ENCODE assay signal across 8 cellular contexts in the genomic region with DNA sequence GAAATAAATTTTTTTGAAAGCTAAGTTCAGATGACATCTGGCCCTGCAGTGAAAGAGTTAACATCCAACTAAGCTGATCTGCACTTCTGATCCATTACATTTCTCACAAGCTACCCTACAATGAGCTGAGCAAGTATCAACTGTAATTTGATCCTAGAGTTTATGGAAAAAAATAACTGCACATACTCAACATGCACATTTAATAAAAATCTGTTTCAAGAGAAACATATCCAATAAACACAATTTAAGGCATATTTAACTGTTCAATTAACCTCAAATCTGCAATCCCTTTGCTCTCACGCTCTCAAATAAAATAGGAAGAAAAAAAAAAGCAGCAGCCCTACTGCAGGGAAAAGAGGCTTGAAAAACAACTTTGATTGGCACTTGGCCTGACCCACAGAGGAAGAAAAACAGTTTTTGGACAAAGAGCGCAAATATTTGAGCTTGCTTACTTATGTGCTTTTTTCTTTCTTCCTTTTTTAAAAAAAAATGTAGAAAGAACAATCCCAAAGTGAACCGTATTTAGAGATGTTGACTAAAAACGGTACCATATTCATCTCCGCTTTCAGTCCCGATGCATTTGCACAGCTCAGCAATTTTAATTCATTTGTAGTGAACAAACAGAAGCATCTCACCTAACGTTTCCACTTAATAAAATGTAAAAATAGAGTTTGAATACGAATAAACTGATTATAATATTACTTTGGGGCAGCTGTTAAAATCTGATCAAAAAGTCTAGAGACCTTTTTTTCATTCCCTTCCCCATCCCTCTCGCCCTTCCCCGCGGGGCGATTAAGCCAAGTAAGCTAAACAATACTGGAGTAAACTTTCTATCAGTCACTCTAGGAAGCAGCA. TPM values are rescaled to one million over a fixed set of nuclear protein-coding genes. Genes with fewer than 3 reads are reported as not detected.
DNase-seq lines count a peak whose midpoint lies in the region; ATAC-seq and TF ChIP-seq lines count a peak whose summit lies in the region.

No MANE protein-coding gene starts in this region.

- no peaks in the 10 kb centered on the region for H3K36me3 ChIP-seq in heart left ventricle
- H3K36me3 ChIP-seq in neural cell (ENCODE audit: insufficient read depth, low read length), result no peaks in the 10 kb centered on the region

- H3K4me2 ChIP-seq in neural cell (ENCODE audit: low read length), result peak overlapping the region; percentile 90

- WGBS in heart left ventricle, 4 donors, result 3% methylated on average over 12 of the region's 12 CpGs

- H3K9me2 ChIP-seq in neural cell (ENCODE audit: insufficient read depth, low read length), result no peaks in the 10 kb centered on the region

- H3K9ac ChIP-seq in neural cell (ENCODE audit: low read length), result peak overlapping the region; percentile 69

- H3K4me3 ChIP-seq in heart left ventricle, result peak overlapping the region; percentile 78 to 95 (median 88)
- H3K4me3 ChIP-seq in epithelial cell of esophagus (ENCODE audit: low read length), result peak overlapping the region; percentile 86
- H3K4me3 ChIP-seq in neural cell (ENCODE audit: low read length), result peak overlapping the region; percentile 81

- H3K4me1 ChIP-seq in heart left ventricle, result peaks cover 0 to 48% (median 9%) of the 10 kb centered on the region in 12 donors

- H3K9me3 ChIP-seq in heart left ventricle, result no peaks in the 10 kb centered on the region
- no peaks in the 10 kb centered on the region for H3K9me3 ChIP-seq in neural cell (ENCODE audit: low read length)

- TF ChIP-seq EP300 in neural cell (conservative IDR thresholded peaks at IDR 0.05; ENCODE audit: poor library complexity, severe bottlenecking), result no peak

- TF ChIP-seq RAD21 in neural cell (conservative IDR thresholded peaks at IDR 0.05), result peak; percentile 35

- TF ChIP-seq CTCF in heart left ventricle (IDR thresholded peaks at IDR 0.05) (no peak), epithelial cell of esophagus (IDR thresholded peaks at IDR 0.05; ENCODE audit: insufficient read depth, low read depth, low read length, missing control alignments) (no peak), neural cell (IDR thresholded peaks at IDR 0.05; ENCODE audit: poor library complexity, severe bottlenecking) (no peak)

- ATAC-seq in heart left ventricle (no peak), Right ventricle myocardium superior (ENCODE audit: poor library complexity) (no peak), HG02973 (IDR thresholded peaks at IDR 0.05; ENCODE audit: unreplicated experiment) (no peak)
- ATAC-seq in activated CD4-positive, CD25-positive, alpha-beta regulatory T cell treated with anti-CD3 and anti-CD28 coated beads, Interleukin-2, amount 50 U/mL, for 24 hours, result no peak

- no peaks in the 10 kb centered on the region for H4K20me1 ChIP-seq in neural cell (ENCODE audit: insufficient read depth)

- DNase-seq in heart left ventricle (peak in 1 of 5 donors; percentile 23), Right ventricle myocardium superior (no peak), SK-N-DZ (ENCODE audit: low spot score) (peak; percentile 70), epithelial cell of esophagus (ENCODE audit: low read depth) (peak; percentile 46), HCEC 1CT (no peak)

- peaks cover 49% of the 10 kb centered on the region for H3K79me2 ChIP-seq in neural cell (replicated peaks; ENCODE audit: insufficient read depth, low read length)

- peaks cover 7% of the 10 kb centered on the region for H3F3A ChIP-seq in neural cell (ENCODE audit: insufficient read depth, low read length, poor library complexity, severe bottlenecking)

- H3K27me3 ChIP-seq in heart left ventricle (no peaks in the 10 kb centered on the region), neural cell (ENCODE audit: insufficient read depth, low read depth, low read length) (no peaks in the 10 kb centered on the region)

- H3K27ac ChIP-seq in heart left ventricle, result peak overlapping the region in 6 of 12 donors; percentile 1 to 88 (median 80)
- H3K27ac ChIP-seq in neural cell (ENCODE audit: low read length), result no peak overlapping the region

- intact Hi-C loops in heart left ventricle (cut with DNase I) (loop anchor here in 8 of 10 donors (2.0 to 10.0 kb wide), 11 partner anchors 55 to 535 kb away; a partner anchor contains a TSS), Right ventricle myocardium superior (cut with DNase I) (no loop called here)

- no peak overlapping the region for H2AFZ ChIP-seq in neural cell (ENCODE audit: low read depth, low read length)

- no peak for TF ChIP-seq POLR2A in heart left ventricle (IDR thresholded peaks at IDR 0.05)

TF ChIP-seq in neural cell, 6 proteins besides CTCF, POLR2A, EP300 and RAD21:
- TF ChIP-seq EZH2 (IDR thresholded peaks at IDR 0.05; ENCODE audit: borderline replicate concordance, insufficient read depth, low read length, poor library complexity, severe bottlenecking) (no peak), POLR2AphosphoS5 (IDR thresholded peaks at IDR 0.05) (no peak), MXI1 (conservative IDR thresholded peaks at IDR 0.05; ENCODE audit: poor library complexity, severe bottlenecking) (no peak), TAF1 (IDR thresholded peaks at IDR 0.05; ENCODE audit: low read depth) (no peak), SMC3 (conservative IDR thresholded peaks at IDR 0.05; ENCODE audit: poor library complexity) (no peak)
- TF ChIP-seq, protein P1, sequence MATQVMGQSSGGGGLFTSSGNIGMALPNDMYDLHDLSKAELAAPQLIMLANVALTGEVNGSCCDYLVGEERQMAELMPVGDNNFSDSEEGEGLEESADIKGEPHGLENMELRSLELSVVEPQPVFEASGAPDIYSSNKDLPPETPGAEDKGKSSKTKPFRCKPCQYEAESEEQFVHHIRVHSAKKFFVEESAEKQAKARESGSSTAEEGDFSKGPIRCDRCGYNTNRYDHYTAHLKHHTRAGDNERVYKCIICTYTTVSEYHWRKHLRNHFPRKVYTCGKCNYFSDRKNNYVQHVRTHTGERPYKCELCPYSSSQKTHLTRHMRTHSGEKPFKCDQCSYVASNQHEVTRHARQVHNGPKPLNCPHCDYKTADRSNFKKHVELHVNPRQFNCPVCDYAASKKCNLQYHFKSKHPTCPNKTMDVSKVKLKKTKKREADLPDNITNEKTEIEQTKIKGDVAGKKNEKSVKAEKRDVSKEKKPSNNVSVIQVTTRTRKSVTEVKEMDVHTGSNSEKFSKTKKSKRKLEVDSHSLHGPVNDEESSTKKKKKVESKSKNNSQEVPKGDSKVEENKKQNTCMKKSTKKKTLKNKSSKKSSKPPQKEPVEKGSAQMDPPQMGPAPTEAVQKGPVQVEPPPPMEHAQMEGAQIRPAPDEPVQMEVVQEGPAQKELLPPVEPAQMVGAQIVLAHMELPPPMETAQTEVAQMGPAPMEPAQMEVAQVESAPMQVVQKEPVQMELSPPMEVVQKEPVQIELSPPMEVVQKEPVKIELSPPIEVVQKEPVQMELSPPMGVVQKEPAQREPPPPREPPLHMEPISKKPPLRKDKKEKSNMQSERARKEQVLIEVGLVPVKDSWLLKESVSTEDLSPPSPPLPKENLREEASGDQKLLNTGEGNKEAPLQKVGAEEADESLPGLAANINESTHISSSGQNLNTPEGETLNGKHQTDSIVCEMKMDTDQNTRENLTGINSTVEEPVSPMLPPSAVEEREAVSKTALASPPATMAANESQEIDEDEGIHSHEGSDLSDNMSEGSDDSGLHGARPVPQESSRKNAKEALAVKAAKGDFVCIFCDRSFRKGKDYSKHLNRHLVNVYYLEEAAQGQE (IDR thresholded peaks at IDR 0.05; ENCODE audit: borderline replicate concordance), result no peak
TF ChIP-seq in neural cell: peak in this region for 0.

RNA-seq across cellular contexts. Expression of a gene that starts 1.6 kb away (rescaled TPM):
- total RNA-seq in heart left ventricle (10 to 100 TPM in 4 of 9 donors, 1 to 10 TPM in 5; 3.1 to 26.5 (median 5.8) TPM), Right ventricle myocardium superior (4.8 TPM)
- polyA plus RNA-seq in heart left ventricle (1 to 10 TPM; 1.0 to 1.2 TPM), neural cell (9.4 and 11.1 TPM in 2 replicates)
- polyA plus RNA-seq in SK-N-DZ (2014; cell fraction: cytosol; rRNA removed), result 68.9 and 69.5 TPM in 2 replicates
- polyA plus RNA-seq in SK-N-DZ (2014; cell fraction: nucleus; rRNA removed), result 61.2 and 74.5 TPM in 2 replicates
- 36.5 and 43.1 TPM in 2 replicates for polyA minus RNA-seq in neural cell

Comparison
In these comparisons a context has a peak if more than half of its experiments do, and no peak if none do; other contexts are left out.
1. DNase-seq: peak in SK-N-DZ (single experiment) and epithelial cell of esophagus (single experiment); none in Right ventricle myocardium superior (single experiment) and HCEC 1CT (single experiment).
2. Peak in every context shown above with its lines, with median percentiles within 50 percentile points of each other: H3K4me3 ChIP-seq.